In genomic region chr14:52716160-52716559, GRCh38 we compare ENCODE assay signal across 31 cellular contexts.
"Had no signal": no experiment of that assay in that cellular context is flagged by ENCODE, and none has a peak within 500 bp of the region (broad histone marks: within the 10 kb centered on the region; RNA-seq: fewer than 3 reads in every experiment).

No MANE protein-coding gene starts in this region.

- H2AFZ ChIP-seq: hepatocyte had no signal

- H3K36me3 ChIP-seq: ovary, uterus had no signal

- H3K4me2 ChIP-seq: hepatocyte had no signal

- H3K9me3 ChIP-seq: breast epithelium, colonic mucosa, gastrocnemius medialis, ovary, thoracic aorta, uterus had no signal

- H3K27ac Mint-ChIP-seq: activated naive CD8-positive, alpha-beta T cell treated with anti-CD3 and anti-CD28 coated beads, Interleukin-2, amount 50 U/mL, for 24 hours; mesothelial cell of epicardium; progenitor cell of endocrine pancreas; stimulated activated naive CD8-positive, alpha-beta T cell treated with anti-CD3 and anti-CD28 coated beads, Interleukin-15, Interleukin-2, amounts not matched to agents 100 ng/mL and 50 ng/mL, for 24 hours; type B pancreatic cell had no signal

- DNase-seq: activated CD4-positive, alpha-beta T cell treated with anti-CD3 and anti-CD28 coated beads for 4 hours; activated CD4-positive, alpha-beta T cell treated with anti-CD3 and anti-CD28 coated beads, Interleukin-2, amount 50 U/mL, for 48 hours; activated CD8-positive, alpha-beta memory T cell treated with anti-CD3 and anti-CD28 coated beads for 24 hours; activated gamma-delta T cell; activated naive CD4-positive, alpha-beta T cell treated with anti-CD3 and anti-CD28 coated beads, Interleukin-2, amount 50 U/mL, for 16 hours; activated naive CD8-positive, alpha-beta T cell treated with anti-CD3 and anti-CD28 coated beads, Interleukin-2, amount 50 U/mL, for 24 hours; amygdala; cerebellar nuclear complex; colonic mucosa; dorsolateral prefrontal cortex; effector memory CD4-positive, alpha-beta T cell; erythroblast; gastrocnemius medialis; kidney; left colon; naive B cell; ovary; stimulated activated CD4-positive, alpha-beta T cell treated with anti-CD3 and anti-CD28 coated beads, Interleukin-12 subunit alpha, Interleukin-12 subunit beta, amount 100 ng/mL, for 4 hours; stimulated activated CD4-positive, alpha-beta T cell treated with anti-CD3 and anti-CD28 coated beads, Interleukin-4, amount 100 ng/mL, for 1 hour; uterus had no signal

- H3K4me1 Mint-ChIP-seq: mesothelial cell of epicardium had no signal

- H3K27me3 ChIP-seq: breast epithelium, colonic mucosa, dorsolateral prefrontal cortex, gastrocnemius medialis, hepatocyte, ovary, uterus had no signal

- H3K4me3 ChIP-seq: breast epithelium, colonic mucosa, dorsolateral prefrontal cortex, gastrocnemius medialis, hepatocyte, ovary, skin epidermis, thoracic aorta, uterus had no signal

- ATAC-seq: activated naive CD8-positive, alpha-beta T cell treated with anti-CD3 and anti-CD28 coated beads, Interleukin-2, amount 50 U/mL, for 24 hours; gastrocnemius medialis; left colon; sciatic nerve had no signal

- H3K27me3 Mint-ChIP-seq: activated naive CD8-positive, alpha-beta T cell treated with anti-CD3 and anti-CD28 coated beads, Interleukin-2, amount 50 U/mL, for 24 hours; naive B cell; progenitor cell of endocrine pancreas; stimulated activated naive CD8-positive, alpha-beta T cell treated with anti-CD3 and anti-CD28 coated beads, Interleukin-15, Interleukin-2, amounts not matched to agents 100 ng/mL and 50 ng/mL, for 24 hours; type B pancreatic cell had no signal

- H3K4me1 ChIP-seq: breast epithelium, colonic mucosa, uterus had no signal

- H3K27ac ChIP-seq: breast epithelium, colonic mucosa, dorsolateral prefrontal cortex, gastrocnemius medialis, hepatocyte, ovary, skin epidermis, thoracic aorta, uterus, VCaP had no signal

- H3K9me3 Mint-ChIP-seq: activated naive CD8-positive, alpha-beta T cell treated with anti-CD3 and anti-CD28 coated beads, Interleukin-2, amount 50 U/mL, for 24 hours; naive B cell; stimulated activated naive CD8-positive, alpha-beta T cell treated with anti-CD3 and anti-CD28 coated beads, Interleukin-15, Interleukin-2, amounts not matched to agents 100 ng/mL and 50 ng/mL, for 24 hours; type B pancreatic cell had no signal

- H3K4me3 Mint-ChIP-seq: activated naive CD8-positive, alpha-beta T cell treated with anti-CD3 and anti-CD28 coated beads, Interleukin-2, amount 50 U/mL, for 24 hours; mesothelial cell of epicardium; naive B cell; stimulated activated naive CD8-positive, alpha-beta T cell treated with anti-CD3 and anti-CD28 coated beads, Interleukin-15, Interleukin-2, amounts not matched to agents 100 ng/mL and 50 ng/mL, for 24 hours; type B pancreatic cell had no signal

- FAIRE-seq: kidney, TTC549 had no signal
